25 cellular contexts compared by ENCODE assay signal in the genomic region with DNA sequence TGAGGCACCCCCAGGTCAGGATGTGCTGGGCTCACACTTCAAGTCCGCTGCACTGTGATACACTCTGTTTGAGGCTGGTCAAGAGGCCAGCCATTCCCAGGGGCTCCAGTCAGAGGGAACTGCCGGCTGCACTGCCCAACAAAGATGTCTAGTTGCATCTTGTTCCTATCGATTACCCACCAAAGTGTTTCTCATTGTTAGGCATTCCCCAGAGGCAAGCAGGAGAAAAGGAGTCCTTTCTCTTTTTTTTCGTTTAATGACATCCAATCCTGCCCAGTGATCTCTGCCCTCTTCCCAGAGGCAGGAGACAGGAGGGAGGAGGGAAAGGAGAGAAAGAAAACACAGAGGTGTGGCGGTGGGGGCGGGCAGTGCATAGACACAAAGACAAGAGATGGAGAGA.
DNase-seq lines count a peak whose midpoint lies in the region; ATAC-seq and TF ChIP-seq lines count a peak whose summit lies in the region.
"Had no signal": no experiment of that assay in that cellular context is flagged by ENCODE, and none has a peak within 500 bp of the region (broad histone marks: within the 10 kb centered on the region; RNA-seq: fewer than 3 reads in every experiment).

No MANE protein-coding gene starts in this region.

- H3K4me3 Mint-ChIP-seq in nephron progenitor cell: no peak overlapping the region
- H3K4me3 Mint-ChIP-seq: activated naive CD4-positive, alpha-beta T cell treated with anti-CD3 and anti-CD28 coated beads for 36 hours; activated T-cell treated with anti-CD3 and anti-CD28 coated beads, Interleukin-2, amount 50 U/mL, for 72 hours; B cell; CD8-positive, alpha-beta T cell; H9 had no signal

- WGBS in ectodermal cell, 2 experiments: 50 to 64% methylated on average over 5 of the region's 6 CpGs

- intact Hi-C loops in ascending aorta (cut with DNase I): no loop called here
- intact Hi-C loops in posterior cingulate gyrus (cut with DNase I): no loop called here
- intact Hi-C loops in posterior vena cava (cut with DNase I): no loop called here

- TF ChIP-seq CTCF in nephron progenitor cell (IDR thresholded peaks at IDR 0.05): no peak
- TF ChIP-seq CTCF in ascending aorta (IDR thresholded peaks at IDR 0.05): no peak

- H3K27ac ChIP-seq in ectodermal cell (ENCODE audit: insufficient read depth, low read depth, low read length, poor library complexity, severe bottlenecking): peak overlapping the region; percentile 63
- no peak overlapping the region for H3K27ac ChIP-seq in ascending aorta
- H3K27ac ChIP-seq: breast epithelium, Peyer's patch, upper lobe of left lung had no signal

- H3K4me1 ChIP-seq in ectodermal cell (ENCODE audit: control insufficient read depth, insufficient read depth, low read length) (peaks cover 17% of the 10 kb centered on the region), ascending aorta (no peaks in the 10 kb centered on the region)
- H3K4me1 ChIP-seq: adrenal gland, breast epithelium, Peyer's patch had no signal

- H3K9me3 Mint-ChIP-seq in nephron progenitor cell: no peaks in the 10 kb centered on the region
- H3K9me3 Mint-ChIP-seq: activated naive CD4-positive, alpha-beta T cell treated with anti-CD3 and anti-CD28 coated beads for 36 hours; activated T-cell treated with anti-CD3 and anti-CD28 coated beads, Interleukin-2, amount 50 U/mL, for 72 hours; CD8-positive, alpha-beta T cell; H9 had no signal

- DNase-seq in ELF-1 (ENCODE audit: low read depth, low spot score): peak; percentile 71
- peak; percentile 7 for DNase-seq in NCI-H146 treated with DMSO at 0.1 percent for 48 hours (lab: John Stamatoyannopoulos, UW; ENCODE audit: unreplicated experiment)
- DNase-seq in nephron progenitor cell: no peak
- no peak for DNase-seq in ascending aorta (ENCODE audit: low spot score in 2 of 2)
- DNase-seq in posterior cingulate gyrus: no peak
- no peak for DNase-seq in posterior vena cava (ENCODE audit: low spot score)
- DNase-seq: activated CD4-positive, alpha-beta T cell treated with anti-CD3 and anti-CD28 coated beads, Interleukin-2, amount 50 U/mL, for 4 hours; activated naive CD4-positive, alpha-beta T cell treated with anti-CD3 and anti-CD28 coated beads for 36 hours; activated T-cell treated with anti-CD3 and anti-CD28 coated beads, Interleukin-2, amount 50 U/mL, for 72 hours; CD8-positive, alpha-beta T cell; effector memory CD4-positive, alpha-beta T cell; H9; NCI-H1694 treated with DMSO at 0.1 percent for 48 hours; NCI-H526 treated with DMSO at 0.1 percent for 48 hours; Peyer's patch; SIG-M5; spleen; stimulated activated CD4-positive, alpha-beta T cell treated with anti-CD3 and anti-CD28 coated beads, Interleukin-2, amount 100 ng/mL, for 48 hours; T-helper 1 cell; upper lobe of left lung had no signal

- no peak for ATAC-seq in GM19395 (IDR thresholded peaks at IDR 0.05; ENCODE audit: unreplicated experiment)
- ATAC-seq: activated T-cell treated with anti-CD3 and anti-CD28 coated beads, Interleukin-2, amount 50 U/mL, for 72 hours; CD8-positive, alpha-beta T cell had no signal

- H3K27me3 ChIP-seq in ectodermal cell (ENCODE audit: control insufficient read depth, insufficient read depth, low read length, poor library complexity, severe bottlenecking) (no peaks in the 10 kb centered on the region), ascending aorta (no peaks in the 10 kb centered on the region)
- H3K27me3 ChIP-seq: adrenal gland, breast epithelium, Peyer's patch, spleen, upper lobe of left lung had no signal

- H3K36me3 ChIP-seq in ectodermal cell (ENCODE audit: control insufficient read depth, insufficient read depth, low read length): no peaks in the 10 kb centered on the region
- no peaks in the 10 kb centered on the region for H3K36me3 ChIP-seq in ascending aorta
- H3K36me3 ChIP-seq: adrenal gland, breast epithelium, Peyer's patch, spleen, upper lobe of left lung had no signal

- H3K9me3 ChIP-seq in ectodermal cell (ENCODE audit: control insufficient read depth, low read length) (no peaks in the 10 kb centered on the region), ascending aorta (no peaks in the 10 kb centered on the region)
- H3K9me3 ChIP-seq: adrenal gland, breast epithelium, Peyer's patch, spleen, upper lobe of left lung had no signal

- H3K27ac Mint-ChIP-seq in nephron progenitor cell: peak overlapping the region; percentile 90
- H3K27ac Mint-ChIP-seq: activated naive CD4-positive, alpha-beta T cell treated with anti-CD3 and anti-CD28 coated beads for 36 hours; activated T-cell treated with anti-CD3 and anti-CD28 coated beads, Interleukin-2, amount 50 U/mL, for 72 hours; B cell; CD8-positive, alpha-beta T cell had no signal

- peaks cover 4% of the 10 kb centered on the region for H3K27me3 Mint-ChIP-seq in nephron progenitor cell (ENCODE audit: low read depth, poor library complexity)
- H3K27me3 Mint-ChIP-seq: B cell had no signal

- H3K4me1 Mint-ChIP-seq in nephron progenitor cell: peaks cover 36% of the 10 kb centered on the region
- H3K4me1 Mint-ChIP-seq: B cell had no signal

- H3K4me3 ChIP-seq in ectodermal cell (ENCODE audit: insufficient read depth, low read depth, low read length) (no peak overlapping the region), ascending aorta (no peak overlapping the region)
- H3K4me3 ChIP-seq: adrenal gland, breast epithelium, Peyer's patch, spleen, upper lobe of left lung had no signal

- H3K36me3 Mint-ChIP-seq in nephron progenitor cell (ENCODE audit: low read depth): no peaks in the 10 kb centered on the region
- H3K36me3 Mint-ChIP-seq: CD8-positive, alpha-beta T cell had no signal

Comparison
In these comparisons a context has a peak if more than half of its experiments do, and no peak if none do; other contexts are left out.
1. DNase-seq: peak in ELF-1 (single experiment) and NCI-H146 treated with DMSO at 0.1 percent for 48 hours (single experiment); none in nephron progenitor cell (single experiment), ascending aorta (0 of 2), posterior cingulate gyrus (0 of 10) and posterior vena cava (single experiment).